18 cellular contexts compared by ENCODE assay signal in the genomic region with DNA sequence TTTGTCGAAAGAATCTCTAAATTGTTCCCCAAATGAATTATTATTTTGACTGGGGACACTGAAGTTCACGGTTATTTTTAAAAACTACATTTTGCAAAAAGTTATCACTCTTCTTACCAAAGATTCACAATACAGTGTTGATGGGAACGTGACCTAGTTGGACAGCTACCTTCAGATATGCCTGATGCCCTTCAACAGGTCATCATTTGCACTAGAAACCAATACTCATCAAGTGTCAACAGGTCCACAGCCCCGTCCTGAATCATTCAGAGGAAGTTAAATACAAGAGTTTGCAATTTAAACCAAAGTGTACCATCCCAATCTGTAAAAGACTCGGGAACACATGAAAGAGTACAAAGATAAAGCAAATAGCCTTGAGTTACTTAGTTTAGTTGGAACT. TPM values are rescaled to one million over a fixed set of nuclear protein-coding genes. Genes with fewer than 3 reads are reported as not detected.
A peak's percentile ranks its signal among the peaks of the same experiment; 100 is the strongest.
DNase-seq lines count a peak whose midpoint lies in the region; ATAC-seq, FAIRE-seq and TF ChIP-seq lines count a peak whose summit lies in the region.
"Had no signal": no experiment of that assay in that cellular context is flagged by ENCODE, and none has a peak within 500 bp of the region (broad histone marks: within the 10 kb centered on the region; RNA-seq: fewer than 3 reads in every experiment).

No MANE protein-coding gene starts in this region.

- TF ChIP-seq CTCF in gastrocnemius medialis (IDR thresholded peaks at IDR 0.05 in 4 of 5, conservative IDR thresholded peaks at IDR 0.05 in 1 of 5) = no peak

- H3K4me1 Mint-ChIP-seq in activated T-cell treated with anti-CD3 and anti-CD28 coated beads, Interleukin-2, amount 50 U/mL, for 72 hours (ENCODE audit: low read depth) = peaks cover 7% of the 10 kb centered on the region
- peaks cover 10% of the 10 kb centered on the region for H3K4me1 Mint-ChIP-seq in activated naive CD8-positive, alpha-beta T cell (ENCODE audit: low read depth)

- no peaks in the 10 kb centered on the region for H3K27me3 Mint-ChIP-seq in activated T-cell treated with anti-CD3 and anti-CD28 coated beads, Interleukin-2, amount 50 U/mL, for 72 hours (ENCODE audit: low read depth)
- no peaks in the 10 kb centered on the region for H3K27me3 Mint-ChIP-seq in activated naive CD8-positive, alpha-beta T cell

- peak; percentile 28 to 32 for ATAC-seq in activated T-cell treated with anti-CD3 and anti-CD28 coated beads, Interleukin-2, amount 50 U/mL, for 72 hours (replicated peaks in 1 of 2)
- ATAC-seq in gastrocnemius medialis = no peak
- ATAC-seq in GM19351 (IDR thresholded peaks at IDR 0.05; ENCODE audit: unreplicated experiment) = no peak

- H3K36me3 Mint-ChIP-seq in activated T-cell treated with anti-CD3 and anti-CD28 coated beads, Interleukin-2, amount 50 U/mL, for 72 hours (ENCODE audit: insufficient read depth in 2 of 2) = peaks cover 28 to 30% of the 10 kb centered on the region in 2 donors
- peaks cover 14% of the 10 kb centered on the region for H3K36me3 Mint-ChIP-seq in activated naive CD8-positive, alpha-beta T cell

- no peak for DNase-seq in activated T-cell treated with anti-CD3 and anti-CD28 coated beads, Interleukin-2, amount 50 U/mL, for 72 hours
- DNase-seq in activated T-cell treated with anti-CD3 and anti-CD28 coated beads for 4 hours (no peak), GM12892 (ENCODE audit: insufficient read length) (no peak), gastrocnemius medialis (no peak), NCI-H1417 treated with DMSO at 0.1 percent for 48 hours (lab: John Stamatoyannopoulos, UW) (no peak), NCI-H187 treated with DMSO at 0.1 percent for 48 hours (lab: John Stamatoyannopoulos, UW) (no peak)
- DNase-seq: esophagus squamous epithelium, H7, NCI-H2029, NCI-H510A, sigmoid colon, WERI-Rb-1 had no signal

- H3K4me3 Mint-ChIP-seq in activated T-cell treated with anti-CD3 and anti-CD28 coated beads, Interleukin-2, amount 50 U/mL, for 72 hours = peak overlapping the region; percentile 49 to 62
- H3K4me3 Mint-ChIP-seq in activated naive CD8-positive, alpha-beta T cell = peak overlapping the region; percentile 78

- no peaks in the 10 kb centered on the region for H3K9me3 Mint-ChIP-seq in activated T-cell treated with anti-CD3 and anti-CD28 coated beads, Interleukin-2, amount 50 U/mL, for 72 hours
- H3K9me3 Mint-ChIP-seq in activated naive CD8-positive, alpha-beta T cell (ENCODE audit: low read depth) = no peaks in the 10 kb centered on the region

- FAIRE-seq in GM12892 (lab: Jason Lieb, UNC) = peak; percentile 46
- FAIRE-seq: bronchial epithelial cell, urothelium cell line had no signal

- no peaks in the 10 kb centered on the region for H3K27me3 ChIP-seq in gastrocnemius medialis
- H3K27me3 ChIP-seq: esophagus squamous epithelium, ovary, sigmoid colon had no signal

- in situ Hi-C loops in gastrocnemius medialis (cut with MboI; ENCODE audit: low sequenced_read_pairs in 4 of 4) = no loop called here

- H3K27ac Mint-ChIP-seq in activated T-cell treated with anti-CD3 and anti-CD28 coated beads, Interleukin-2, amount 50 U/mL, for 72 hours = peak overlapping the region; percentile 87
- no peak overlapping the region for H3K27ac Mint-ChIP-seq in activated naive CD8-positive, alpha-beta T cell

- H3K9me3 ChIP-seq in gastrocnemius medialis = no peaks in the 10 kb centered on the region
- H3K9me3 ChIP-seq: esophagus squamous epithelium, ovary, sigmoid colon had no signal

- H3K4me3 ChIP-seq in gastrocnemius medialis = no peak overlapping the region
- H3K4me3 ChIP-seq: esophagus squamous epithelium, ovary, sigmoid colon had no signal

- no peaks in the 10 kb centered on the region for H3K36me3 ChIP-seq in gastrocnemius medialis
- H3K36me3 ChIP-seq: esophagus squamous epithelium, ovary, sigmoid colon had no signal

- TF ChIP-seq POLR2A in GM12892 (IDR thresholded peaks at IDR 0.05; ENCODE audit: low read depth, low read length) (no peak), gastrocnemius medialis (IDR thresholded peaks at IDR 0.05) (no peak)

- peaks cover 46 to 58% of the 10 kb centered on the region in 2 donors for H3K4me1 ChIP-seq in gastrocnemius medialis

- peak overlapping the region in 3 of 4 donors; percentile 51 to 86 (median 78) for H3K27ac ChIP-seq in gastrocnemius medialis
- H3K27ac ChIP-seq: esophagus squamous epithelium, HL-60, sigmoid colon, WERI-Rb-1 had no signal

- intact Hi-C loops in gastrocnemius medialis (cut with DNase I; ENCODE audit: low total_unique reads) = no loop called here

RNA-seq across cellular contexts. Expression of a gene that starts 28.3 kb away (rescaled TPM):
- 100 to 1,000 TPM in 1 of 2 donors, 10 to 100 TPM in 1; 98.3 to 133 TPM for total RNA-seq in activated T-cell treated with anti-CD3 and anti-CD28 coated beads, Interleukin-2, amount 50 U/mL, for 72 hours
- polyA plus RNA-seq in GM12892 (2012; ENCODE audit: missing spikeins) = 47.4 TPM
- total RNA-seq in gastrocnemius medialis = 10 to 100 TPM in 2 of 4 donors, 1 to 10 TPM in 2; 6.2 to 20.4 (median 13.7) TPM

Comparison
In these comparisons a context has a peak if more than half of its experiments do, and no peak if none do; other contexts are left out.
1. ATAC-seq: peak in activated T-cell treated with anti-CD3 and anti-CD28 coated beads, Interleukin-2, amount 50 U/mL, for 72 hours (2 of 2); none in gastrocnemius medialis (0 of 2) and GM19351 (single experiment).
2. RNA of a gene that starts 28.3 kb away (total RNA-seq): 98.3 to 133 TPM in activated T-cell treated with anti-CD3 and anti-CD28 coated beads, Interleukin-2, amount 50 U/mL, for 72 hours; 6.2 to 20.4 TPM in gastrocnemius medialis; every median in the first group is over 4 times any median in the second.